8 cellular contexts compared by ENCODE assay signal in the genomic region with DNA sequence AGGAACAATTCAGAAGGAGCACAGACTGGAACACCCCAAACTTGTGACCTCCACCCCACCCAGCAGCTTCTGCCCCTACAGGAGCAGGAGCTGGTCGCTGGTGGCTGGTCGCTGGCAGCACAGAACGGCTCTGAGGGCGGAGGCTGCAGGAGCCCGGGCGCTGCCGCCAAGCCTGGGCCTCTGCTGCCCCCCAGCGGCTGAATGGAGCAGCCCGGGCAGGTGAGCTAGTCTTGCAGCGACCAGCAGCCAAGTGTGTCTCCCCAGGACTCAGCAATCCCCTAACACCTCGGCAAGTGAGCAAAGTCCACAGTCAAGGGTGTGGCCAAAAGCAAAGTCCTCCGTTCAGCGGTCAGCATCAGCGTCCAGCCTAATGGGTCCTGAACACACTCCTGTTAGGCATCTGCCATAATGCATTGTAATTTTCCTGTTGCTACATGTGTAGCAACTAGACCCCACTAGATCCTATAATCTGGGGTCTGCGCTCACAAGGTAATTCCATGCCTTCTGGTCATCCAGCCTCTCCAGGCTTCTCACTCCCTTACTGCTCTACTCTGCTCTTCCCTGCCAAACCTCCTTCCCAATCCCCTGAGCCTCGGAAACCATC. TPM values are rescaled to one million over a fixed set of nuclear protein-coding genes. Genes with fewer than 3 reads are reported as not detected.
DNase-seq lines count a peak whose midpoint lies in the region; ATAC-seq and TF ChIP-seq lines count a peak whose summit lies in the region.

No MANE protein-coding gene starts in this region.

- H3K9me3 ChIP-seq in OCI-LY1 (ENCODE audit: low read length): no peaks in the 10 kb centered on the region
- no peaks in the 10 kb centered on the region for H3K9me3 ChIP-seq in naive thymus-derived CD4-positive, alpha-beta T cell (ENCODE audit: control insufficient read depth in 2 of 3, low read length in 3 of 3)

- peak; percentile 80 for ATAC-seq in naive thymus-derived CD4-positive, alpha-beta T cell

- H3K27me3 Mint-ChIP-seq in naive thymus-derived CD4-positive, alpha-beta T cell: peaks cover 0 to 7% (median 0%) of the 10 kb centered on the region in 5 donors

- no peaks in the 10 kb centered on the region for H3K4me1 ChIP-seq in OCI-LY1 (ENCODE audit: insufficient read depth, low read length, severe bottlenecking)
- H3K4me1 ChIP-seq in naive thymus-derived CD4-positive, alpha-beta T cell (ENCODE audit: control insufficient read depth in 2 of 2, insufficient read depth in 2 of 2, low read length in 2 of 2): no peaks in the 10 kb centered on the region

- H3K9me3 Mint-ChIP-seq in naive thymus-derived CD4-positive, alpha-beta T cell: no peaks in the 10 kb centered on the region

- no peaks in the 10 kb centered on the region for H4K20me1 ChIP-seq in OCI-LY1 (ENCODE audit: insufficient read depth, low read length)

- no peaks in the 10 kb centered on the region for H3F3A ChIP-seq in OCI-LY1 (ENCODE audit: insufficient read depth, low read length)

- H3K9me2 ChIP-seq in OCI-LY1 (ENCODE audit: low read depth, low read length): no peaks in the 10 kb centered on the region

- no peak overlapping the region for H2AFZ ChIP-seq in OCI-LY1 (ENCODE audit: low read length)

- H3K9ac ChIP-seq in OCI-LY1 (ENCODE audit: low read length): no peak overlapping the region

- H3K79me2 ChIP-seq in OCI-LY1 (ENCODE audit: insufficient read depth, low read length): no peaks in the 10 kb centered on the region

- H3K36me3 ChIP-seq in OCI-LY1 (ENCODE audit: insufficient read depth, low read length): no peaks in the 10 kb centered on the region
- H3K36me3 ChIP-seq in naive thymus-derived CD4-positive, alpha-beta T cell (ENCODE audit: control insufficient read depth in 2 of 3, insufficient read depth in 3 of 3, low read length in 3 of 3): no peaks in the 10 kb centered on the region

- TF ChIP-seq CTCF in OCI-LY1 (IDR thresholded peaks at IDR 0.05; ENCODE audit: low read length): peak; percentile 87

- H3K36me3 Mint-ChIP-seq in naive thymus-derived CD4-positive, alpha-beta T cell: no peaks in the 10 kb centered on the region

- peaks cover 0 to 6% (median 0%) of the 10 kb centered on the region in 7 donors for H3K4me1 Mint-ChIP-seq in naive thymus-derived CD4-positive, alpha-beta T cell

- no peak overlapping the region for H3K27ac ChIP-seq in OCI-LY1 (ENCODE audit: low read depth, low read length, poor library complexity, severe bottlenecking)
- no peak overlapping the region for H3K27ac ChIP-seq in naive thymus-derived CD4-positive, alpha-beta T cell (ENCODE audit: low read depth, low read length)

- no peaks in the 10 kb centered on the region for H3K27me3 ChIP-seq in OCI-LY1 (ENCODE audit: insufficient read depth, low read length)
- no peaks in the 10 kb centered on the region for H3K27me3 ChIP-seq in naive thymus-derived CD4-positive, alpha-beta T cell (ENCODE audit: control insufficient read depth in 2 of 2, insufficient read depth in 2 of 2, low read length in 2 of 2)

- H3K4me2 ChIP-seq in OCI-LY1 (ENCODE audit: low read length): no peak overlapping the region

- intact Hi-C loops in naive thymus-derived CD4-positive, alpha-beta T cell (cut with micrococcal nuclease): loop anchor here (1.0 to 5.0 kb wide), 2 partner anchors 1109 to 1110 kb away; no protein-coding TSS in a partner anchor

- POLR2A ChIA-PET in naive thymus-derived CD4-positive, alpha-beta T cell (lab: Charles Lee): no interaction called here

- TF ChIP-seq POLR2A in erythroblast (IDR thresholded peaks at IDR 0.05; ENCODE audit: low read length): no peak

- DNase-seq in NCI-H1436 (lab: John Stamatoyannopoulos, UW) (peak; percentile 65), NCI-H1436 treated with DMSO at 0.1 percent for 48 hours (lab: John Stamatoyannopoulos, UW) (no peak), HT1080 (ENCODE audit: low read depth) (peak; percentile 65), activated T-cell treated with anti-CD3 and anti-CD28 coated beads for 1 hour (ENCODE audit: low read depth) (peak; percentile 79), erythroblast (lab: John Stamatoyannopoulos, UW) (peak; percentile 73 to 83)
- DNase-seq in naive thymus-derived CD4-positive, alpha-beta T cell: peak; percentile 35 to 87 (median 66)
- peak; percentile 68 for DNase-seq in stimulated activated CD8-positive, alpha-beta memory T cell treated with anti-CD3 and anti-CD28 coated beads, Interleukin-7, amount 100 ng/mL, for 24 hours (ENCODE audit: low read depth)

- H3K4me3 ChIP-seq in OCI-LY1 (ENCODE audit: low read depth, low read length, poor library complexity, severe bottlenecking): no peak overlapping the region
- H3K4me3 ChIP-seq in naive thymus-derived CD4-positive, alpha-beta T cell (ENCODE audit: low read length): no peak overlapping the region

- H3K27ac Mint-ChIP-seq in naive thymus-derived CD4-positive, alpha-beta T cell: no peak overlapping the region

- no peak overlapping the region for H3K4me3 Mint-ChIP-seq in naive thymus-derived CD4-positive, alpha-beta T cell

- CTCF ChIA-PET in naive thymus-derived CD4-positive, alpha-beta T cell (lab: Charles Lee): interaction anchor here (1.1 to 1.8 kb wide), 6 partner anchors 10 to 1112 kb away, joined by 3 to 11 read pairs (median 6); no protein-coding TSS in a partner anchor

RNA-seq across cellular contexts. Expression of a gene that starts 12.1 kb away (rescaled TPM):
- total RNA-seq in HT1080 (2014; rRNA removed; shearing (Covaris generic)): not detected in 2 replicates
- 0.07 TPM in 1 of 2 replicates, not detected in the other for polyA plus RNA-seq in HT1080 (2015; cell fraction: cytosol; rRNA removed)
- polyA plus RNA-seq in HT1080 (2015; cell fraction: nucleus; rRNA removed): 0.09 TPM in 1 of 2 replicates, not detected in the other
- not detected for total RNA-seq in naive thymus-derived CD4-positive, alpha-beta T cell
- polyA plus RNA-seq in naive thymus-derived CD4-positive, alpha-beta T cell: not detected

RNA-seq across cellular contexts. Expression of a gene that starts 16.8 kb away (rescaled TPM):
- not detected in 2 replicates for total RNA-seq in HT1080 (2014; rRNA removed; shearing (Covaris generic))
- 0.05 TPM in 1 of 2 replicates, not detected in the other for polyA plus RNA-seq in HT1080 (2015; cell fraction: cytosol; rRNA removed)
- not detected in 2 replicates for polyA plus RNA-seq in HT1080 (2015; cell fraction: nucleus; rRNA removed)
- total RNA-seq in naive thymus-derived CD4-positive, alpha-beta T cell: not detected
- not detected for polyA plus RNA-seq in naive thymus-derived CD4-positive, alpha-beta T cell

RNA-seq across cellular contexts. Expression of a gene that starts 38.2 kb away (rescaled TPM):
- not detected in 2 replicates for total RNA-seq in HT1080 (2014; rRNA removed; shearing (Covaris generic))
- 0.03 and 0.09 TPM in 2 replicates for polyA plus RNA-seq in HT1080 (2015; cell fraction: cytosol; rRNA removed)
- not detected in 2 replicates for polyA plus RNA-seq in HT1080 (2015; cell fraction: nucleus; rRNA removed)
- total RNA-seq in naive thymus-derived CD4-positive, alpha-beta T cell: not detected
- not detected for polyA plus RNA-seq in naive thymus-derived CD4-positive, alpha-beta T cell

RNA-seq across cellular contexts. Expression of a gene that starts 50.0 kb away (rescaled TPM):
- not detected in 2 replicates for total RNA-seq in HT1080 (2014; rRNA removed; shearing (Covaris generic))
- not detected in 2 replicates for polyA plus RNA-seq in HT1080 (2015; cell fraction: cytosol; rRNA removed)
- polyA plus RNA-seq in HT1080 (2015; cell fraction: nucleus; rRNA removed): not detected in 2 replicates
- not detected for total RNA-seq in naive thymus-derived CD4-positive, alpha-beta T cell
- polyA plus RNA-seq in naive thymus-derived CD4-positive, alpha-beta T cell: not detected
